In the genomic region with DNA sequence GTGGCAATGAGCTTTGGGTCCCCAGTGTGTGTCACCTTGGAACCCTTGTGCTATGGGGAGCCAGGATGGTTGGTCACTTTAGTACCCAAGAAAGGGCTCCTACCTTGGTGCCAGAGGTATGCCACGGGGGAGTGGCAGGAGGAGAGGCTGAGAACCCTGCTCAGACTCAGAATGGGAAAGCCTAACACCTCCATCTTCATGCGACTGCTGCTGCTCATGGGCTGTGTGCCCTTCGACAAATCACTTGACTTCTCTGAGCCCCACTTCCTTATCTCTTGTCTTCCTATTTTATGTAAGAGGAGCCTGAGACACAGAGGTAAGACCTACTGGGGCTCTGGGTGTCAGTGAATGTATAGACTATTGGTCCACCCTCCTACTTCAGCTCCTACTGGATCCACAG, we compare ENCODE assay signal across 16 cellular contexts. TPM values are rescaled to one million over a fixed set of nuclear protein-coding genes. Genes with fewer than 3 reads are reported as not detected.
A peak's percentile ranks its signal among the peaks of the same experiment; 100 is the strongest.
DNase-seq lines count a peak whose midpoint lies in the region; ATAC-seq, FAIRE-seq and TF ChIP-seq lines count a peak whose summit lies in the region.
"Had no signal": no experiment of that assay in that cellular context is flagged by ENCODE, and none has a peak within 500 bp of the region (broad histone marks: within the 10 kb centered on the region; RNA-seq: fewer than 3 reads in every experiment).

No MANE protein-coding gene starts in this region.

- H3K9ac ChIP-seq in HepG2 (ENCODE audit: insufficient read depth, low read depth, low read length): no peak overlapping the region
- no peak overlapping the region for H3K9ac ChIP-seq in PC-3 (ENCODE audit: low read length)

- H3K36me3 ChIP-seq in HepG2 (replicated peaks in 1 of 2; ENCODE audit: control insufficient read depth in 1 of 2, insufficient read depth in 2 of 2, low read length in 2 of 2) (no peaks in the 10 kb centered on the region), right lobe of liver (no peaks in the 10 kb centered on the region), PC-3 (ENCODE audit: low read depth, low read length) (no peaks in the 10 kb centered on the region)

- no peak overlapping the region for H3K4me2 ChIP-seq in HepG2 (ENCODE audit: low read depth, low read length)
- H3K4me2 ChIP-seq in PC-3 (ENCODE audit: low read length): no peak overlapping the region
- H3K4me2 ChIP-seq: A549 had no signal

- intact Hi-C loops in HepG2 (cut with micrococcal nuclease; ENCODE audit: unreplicated experiment): no loop called here
- intact Hi-C loops in right lobe of liver (cut with DNase I): no loop called here
- intact Hi-C loops in activated B cell treated with CpG ODN at 0.5 μM for 24 hours (cut with micrococcal nuclease): loop anchor here (5.0 kb wide), 4 partner anchors 397 to 1112 kb away; a partner anchor contains a TSS
- intact Hi-C loops in PC-3 (cut with micrococcal nuclease): no loop called here

- H3K27ac Mint-ChIP-seq in activated B cell treated with CpG ODN at 0.5 μM for 24 hours (peak overlapping the region; percentile 79), memory B cell (peak overlapping the region; percentile 71)
- H3K27ac Mint-ChIP-seq: CD4-positive, alpha-beta memory T cell; H9 had no signal

- ATAC-seq in HepG2 (no peak), right lobe of liver (no peak), activated B cell treated with CpG ODN at 0.5 μM for 24 hours (ENCODE audit: low read depth) (no peak), memory B cell (ENCODE audit: low read depth) (no peak), PC-3 (no peak)
- ATAC-seq: A549 had no signal

- H3K27me3 Mint-ChIP-seq in activated B cell treated with CpG ODN at 0.5 μM for 24 hours (no peaks in the 10 kb centered on the region), memory B cell (no peaks in the 10 kb centered on the region)
- H3K27me3 Mint-ChIP-seq: CD4-positive, alpha-beta memory T cell had no signal

- no peak for TF ChIP-seq CTCF in HepG2 (CRISPR knock-in tag; IDR thresholded peaks at IDR 0.05)
- no peak for TF ChIP-seq CTCF in right lobe of liver (IDR thresholded peaks at IDR 0.05)
- no peak for TF ChIP-seq CTCF in activated B cell treated with CpG ODN at 0.5 μM for 24 hours (IDR thresholded peaks at IDR 0.05)
- TF ChIP-seq CTCF in PC-3 (conservative IDR thresholded peaks at IDR 0.05; ENCODE audit: low read depth, low read length): no peak

- no peaks in the 10 kb centered on the region for H3F3A ChIP-seq in PC-3 (ENCODE audit: low read length, unreplicated experiment)

- CTCF ChIA-PET in HepG2 (lab: Yijun Ruan, JAX; ENCODE audit: low intra/inter-chr PET ratio, low total read pairs) (no interaction called here), activated B cell treated with CpG ODN at 0.5 μM for 24 hours (lab: Charles Lee) (interaction anchor here (1.2 to 6.9 kb wide), 3 partner anchors 60 to 121 kb away, joined by 3 to 49 read pairs (median 5); a partner anchor contains a TSS), PC-3 (lab: Charles Lee) (no interaction called here)

- TF ChIP-seq RAD21 in HepG2 (CRISPR knock-in tag; IDR thresholded peaks at IDR 0.05): no peak

- no peaks in the 10 kb centered on the region for H3K9me3 Mint-ChIP-seq in activated B cell treated with CpG ODN at 0.5 μM for 24 hours
- H3K9me3 Mint-ChIP-seq in memory B cell: no peaks in the 10 kb centered on the region
- H3K9me3 Mint-ChIP-seq: CD14-positive monocyte; CD4-positive, alpha-beta memory T cell; H9 had no signal

- H4K20me1 ChIP-seq in HepG2 (ENCODE audit: insufficient read depth, low read length) (no peaks in the 10 kb centered on the region), PC-3 (ENCODE audit: low read length) (no peaks in the 10 kb centered on the region)

- H3K4me3 ChIP-seq in HepG2 (replicated peaks in 1 of 3; ENCODE audit: insufficient read depth in 1 of 3, low read depth in 2 of 3, low read length in 3 of 3): no peak overlapping the region
- H3K4me3 ChIP-seq in right lobe of liver: no peak overlapping the region
- H3K4me3 ChIP-seq in PC-3 (ENCODE audit: low read length): no peak overlapping the region
- H3K4me3 ChIP-seq: A549 had no signal

- H3K79me2 ChIP-seq in HepG2 (ENCODE audit: insufficient read depth, low read length) (no peaks in the 10 kb centered on the region), PC-3 (ENCODE audit: low read length) (no peaks in the 10 kb centered on the region)

- TF ChIP-seq POLR2A in HepG2 (IDR thresholded peaks at IDR 0.05; ENCODE audit: insufficient read depth in 1 of 2, low read depth in 2 of 2, low read length in 2 of 2) (no peak), right lobe of liver (IDR thresholded peaks at IDR 0.05) (no peak)

- WGBS in HepG2 (ENCODE audit: low lambda C conversion rate): 47% methylated on average over 3 of the region's 3 CpGs
- 60% methylated on average over 1 of the region's 3 CpGs for WGBS in right lobe of liver (ENCODE audit: insufficient coverage, low coverage, low lambda C conversion rate, missing lambda C conversion rate)

- H3K36me3 Mint-ChIP-seq in activated B cell treated with CpG ODN at 0.5 μM for 24 hours (ENCODE audit: low read depth): peaks cover 44% of the 10 kb centered on the region
- peaks cover 12% of the 10 kb centered on the region for H3K36me3 Mint-ChIP-seq in memory B cell
- H3K36me3 Mint-ChIP-seq: CD14-positive monocyte had no signal

- in situ Hi-C loops in HepG2 (cut with HindIII; ENCODE audit: extremely low pct_ligation_motif_present, low pct_unique_long_range_greater_than_20kb): no loop called here

- H3K27me3 ChIP-seq in HepG2 (ENCODE audit: control insufficient read depth in 1 of 2, insufficient read depth in 2 of 2, low read length in 2 of 2) (peaks cover 0 to 10% of the 10 kb centered on the region in 2 experiments; a peak in 1 of 5 replicates), right lobe of liver (no peaks in the 10 kb centered on the region), PC-3 (ENCODE audit: low read length) (no peaks in the 10 kb centered on the region)

- TF ChIP-seq EP300 in HepG2 (IDR thresholded peaks at IDR 0.05; ENCODE audit: low read depth in 2 of 2, low read length in 2 of 2): no peak
- TF ChIP-seq EP300 in HepG2 (CRISPR knock-in tag; IDR thresholded peaks at IDR 0.05; ENCODE audit: borderline replicate concordance): no peak

- H3K4me3 Mint-ChIP-seq in activated B cell treated with CpG ODN at 0.5 μM for 24 hours (peak overlapping the region; percentile 52), memory B cell (no peak overlapping the region)
- H3K4me3 Mint-ChIP-seq: CD14-positive monocyte; CD4-positive, alpha-beta memory T cell; H9 had no signal

- no peaks in the 10 kb centered on the region for H3K9me2 ChIP-seq in PC-3 (replicated peaks; ENCODE audit: low read length)

- POLR2A ChIA-PET in HepG2 (lab: Yijun Ruan, JAX) (no interaction called here), activated B cell treated with CpG ODN at 0.5 μM for 24 hours (lab: Charles Lee) (interaction anchor here (0.7 to 7.8 kb wide), 5 partner anchors 10 to 1094 kb away, joined by 3 to 70 read pairs (median 7); a partner anchor contains a TSS), PC-3 (lab: Charles Lee; ENCODE audit: unreplicated experiment) (no interaction called here)

- H3K4me1 ChIP-seq in HepG2 (ENCODE audit: insufficient read depth, low read length) (no peaks in the 10 kb centered on the region), right lobe of liver (no peaks in the 10 kb centered on the region), PC-3 (ENCODE audit: insufficient read depth, low read length) (peaks cover 12% of the 10 kb centered on the region; the same call in 1 of the 2 replicates)
- H3K4me1 ChIP-seq: A549 had no signal

- no peak overlapping the region for H3K27ac ChIP-seq in HepG2 (ENCODE audit: extremely low read length, insufficient read depth, low read length)
- no peak overlapping the region for H3K27ac ChIP-seq in right lobe of liver
- H3K27ac ChIP-seq in PC-3 (ENCODE audit: low read length): no peak overlapping the region
- H3K27ac ChIP-seq: 22Rv1, A549 had no signal

- BruUV-seq in HepG2 (replicated peaks; lab: Mats Ljungman, UMichigan) (no TSS peak), PC-3 (replicated peaks; lab: Mats Ljungman, UMichigan) (no TSS peak)

- no peak for FAIRE-seq in HepG2 (lab: Jason Lieb, UNC)
- FAIRE-seq: A549, H1 had no signal

- DNase-seq in HepG2 (ENCODE audit: low spot score): no peak
- DNase-seq in right lobe of liver: no peak
- no peak for DNase-seq in activated B cell treated with CpG ODN at 0.5 μM for 24 hours
- no peak for DNase-seq in memory B cell (ENCODE audit: low spot score in 2 of 2)
- DNase-seq in PC-3: no peak
- DNase-seq in NCI-H2107 (lab: John Stamatoyannopoulos, UW): no peak
- DNase-seq in NCI-H526 treated with DMSO at 0.1 percent for 48 hours (lab: John Stamatoyannopoulos, UW): no peak
- DNase-seq: AML-193; Calu3; CD4-positive, alpha-beta memory T cell; DMS79 treated with DMSO at 0.1 percent for 48 hours; H9 had no signal

- H3K9me3 ChIP-seq in HepG2 (ENCODE audit: low read length) (no peaks in the 10 kb centered on the region), right lobe of liver (no peaks in the 10 kb centered on the region), PC-3 (ENCODE audit: low read length) (no peaks in the 10 kb centered on the region)
- H3K9me3 ChIP-seq: A549 had no signal

- H2AFZ ChIP-seq in HepG2 (ENCODE audit: low read length) (no peak overlapping the region), PC-3 (ENCODE audit: low read length) (no peak overlapping the region)

- H3K4me1 Mint-ChIP-seq in activated B cell treated with CpG ODN at 0.5 μM for 24 hours: peaks cover 55% of the 10 kb centered on the region
- H3K4me1 Mint-ChIP-seq in memory B cell: peaks cover 48% of the 10 kb centered on the region
- H3K4me1 Mint-ChIP-seq: CD14-positive monocyte; CD4-positive, alpha-beta memory T cell had no signal

RNA-seq across cellular contexts. Expression of a gene that starts 25.1 kb away (rescaled TPM):
- total RNA-seq in HepG2 (2016; rRNA removed; fragmentation: Illumina TruSeq; extraction: Trizol) (0.69 and 0.70 TPM in 2 replicates), right lobe of liver (10 to 100 TPM in 1 of 6 experiments, 1 to 10 TPM in 5; 4.0 to 10.6 (median 7.6) TPM), activated B cell treated with CpG ODN at 0.5 μM for 24 hours (38.1 and 40.3 TPM in 2 replicates), PC-3 (2014; rRNA removed) (3.2 and 4.4 TPM in 2 replicates)
- 0.09 and 0.20 TPM in 2 replicates for total RNA-seq in HepG2 (2016; cell fraction: cytosol; rRNA removed; fragmentation: Illumina TruSeq; extraction: Trizol; ENCODE audit: low read depth)
- total RNA-seq in HepG2 (2016; cell fraction: insoluble cytoplasmic fraction; rRNA removed; fragmentation: Illumina TruSeq; extraction: Trizol): 0.58 and 0.71 TPM in 2 replicates
- total RNA-seq in HepG2 (2016; cell fraction: membrane; rRNA removed; fragmentation: Illumina TruSeq; extraction: Trizol): 0.37 and 0.52 TPM in 2 replicates
- total RNA-seq in HepG2 (2016; cell fraction: nucleus; rRNA removed; fragmentation: Illumina TruSeq; extraction: Trizol): 0.40 and 0.47 TPM in 2 replicates
- polyA plus RNA-seq in HepG2 (2011; rRNA removed): 0.20 and 0.27 TPM in 2 replicates
- polyA plus RNA-seq in HepG2 (2011; cell fraction: cytosol; rRNA removed): 0.23 and 0.31 TPM in 2 replicates
- polyA plus RNA-seq in HepG2 (2011; cell fraction: nucleus; rRNA removed): 0.18 and 0.23 TPM in 2 replicates
- 0.13 and 0.23 TPM in 2 replicates for polyA plus RNA-seq in HepG2 (2012)
- 0.08 and 0.10 TPM in 2 replicates for polyA plus RNA-seq in HepG2 (2016; cell fraction: cytosol; fragmentation: Illumina TruSeq; extraction: Trizol; ENCODE audit: low read depth)
- polyA plus RNA-seq in HepG2 (2016; cell fraction: insoluble cytoplasmic fraction; fragmentation: Illumina TruSeq; extraction: Trizol; ENCODE audit: low read depth): 0.62 and 0.74 TPM in 2 replicates
- polyA plus RNA-seq in HepG2 (2016; cell fraction: membrane; fragmentation: Illumina TruSeq; extraction: Trizol; ENCODE audit: low read depth): 0.17 and 0.27 TPM in 2 replicates
- polyA plus RNA-seq in HepG2 (2016; cell fraction: nucleus; fragmentation: Illumina TruSeq; extraction: Trizol; ENCODE audit: insufficient read depth, low read depth): 0.48 and 0.56 TPM in 2 replicates
- 0.05 and 0.70 TPM in 2 replicates for polyA minus RNA-seq in HepG2 (2011; rRNA and poly(A)+ RNA removed; ENCODE audit: low replicate concordance)
- 0.30 TPM in 1 of 2 replicates, not detected in the other for polyA minus RNA-seq in HepG2 (2011; cell fraction: cytosol; rRNA and poly(A)+ RNA removed)
- polyA minus RNA-seq in HepG2 (2011; cell fraction: nucleus; rRNA and poly(A)+ RNA removed): 0.26 and 0.50 TPM in 2 replicates

RNA-seq across cellular contexts. Expression of a gene that starts 41.8 kb away (rescaled TPM):
- total RNA-seq in HepG2 (2016; rRNA removed; fragmentation: Illumina TruSeq; extraction: Trizol) (not detected in 2 replicates), right lobe of liver (under 1 TPM in 1 of 6 experiments, not detected in 5; 0.12 TPM), activated B cell treated with CpG ODN at 0.5 μM for 24 hours (2.4 and 3.3 TPM in 2 replicates), PC-3 (2014; rRNA removed) (0.35 TPM in 1 of 2 replicates, not detected in the other)
- not detected in 2 replicates for total RNA-seq in HepG2 (2016; cell fraction: cytosol; rRNA removed; fragmentation: Illumina TruSeq; extraction: Trizol; ENCODE audit: low read depth)
- total RNA-seq in HepG2 (2016; cell fraction: insoluble cytoplasmic fraction; rRNA removed; fragmentation: Illumina TruSeq; extraction: Trizol): not detected in 2 replicates
- total RNA-seq in HepG2 (2016; cell fraction: membrane; rRNA removed; fragmentation: Illumina TruSeq; extraction: Trizol): not detected in 2 replicates
- not detected in 2 replicates for total RNA-seq in HepG2 (2016; cell fraction: nucleus; rRNA removed; fragmentation: Illumina TruSeq; extraction: Trizol)
- not detected in 2 replicates for polyA plus RNA-seq in HepG2 (2011; rRNA removed)
- not detected in 2 replicates for polyA plus RNA-seq in HepG2 (2011; cell fraction: cytosol; rRNA removed)
- polyA plus RNA-seq in HepG2 (2011; cell fraction: nucleus; rRNA removed): not detected in 2 replicates
- not detected in 2 replicates for polyA plus RNA-seq in HepG2 (2012)
- not detected in 2 replicates for polyA plus RNA-seq in HepG2 (2016; cell fraction: cytosol; fragmentation: Illumina TruSeq; extraction: Trizol; ENCODE audit: low read depth)
- not detected in 2 replicates for polyA plus RNA-seq in HepG2 (2016; cell fraction: insoluble cytoplasmic fraction; fragmentation: Illumina TruSeq; extraction: Trizol; ENCODE audit: low read depth)
- polyA plus RNA-seq in HepG2 (2016; cell fraction: membrane; fragmentation: Illumina TruSeq; extraction: Trizol; ENCODE audit: low read depth): not detected in 2 replicates
- not detected in 2 replicates for polyA plus RNA-seq in HepG2 (2016; cell fraction: nucleus; fragmentation: Illumina TruSeq; extraction: Trizol; ENCODE audit: insufficient read depth, low read depth)
- polyA minus RNA-seq in HepG2 (2011; rRNA and poly(A)+ RNA removed; ENCODE audit: low replicate concordance): not detected in 2 replicates
- polyA minus RNA-seq in HepG2 (2011; cell fraction: cytosol; rRNA and poly(A)+ RNA removed): not detected in 2 replicates
- polyA minus RNA-seq in HepG2 (2011; cell fraction: nucleus; rRNA and poly(A)+ RNA removed): not detected in 2 replicates
- polyA plus RNA-seq: CD14-positive monocyte, H1 had no signal
